Comparison of ENCODE assay signal across 1 cellular context in the genomic region with DNA sequence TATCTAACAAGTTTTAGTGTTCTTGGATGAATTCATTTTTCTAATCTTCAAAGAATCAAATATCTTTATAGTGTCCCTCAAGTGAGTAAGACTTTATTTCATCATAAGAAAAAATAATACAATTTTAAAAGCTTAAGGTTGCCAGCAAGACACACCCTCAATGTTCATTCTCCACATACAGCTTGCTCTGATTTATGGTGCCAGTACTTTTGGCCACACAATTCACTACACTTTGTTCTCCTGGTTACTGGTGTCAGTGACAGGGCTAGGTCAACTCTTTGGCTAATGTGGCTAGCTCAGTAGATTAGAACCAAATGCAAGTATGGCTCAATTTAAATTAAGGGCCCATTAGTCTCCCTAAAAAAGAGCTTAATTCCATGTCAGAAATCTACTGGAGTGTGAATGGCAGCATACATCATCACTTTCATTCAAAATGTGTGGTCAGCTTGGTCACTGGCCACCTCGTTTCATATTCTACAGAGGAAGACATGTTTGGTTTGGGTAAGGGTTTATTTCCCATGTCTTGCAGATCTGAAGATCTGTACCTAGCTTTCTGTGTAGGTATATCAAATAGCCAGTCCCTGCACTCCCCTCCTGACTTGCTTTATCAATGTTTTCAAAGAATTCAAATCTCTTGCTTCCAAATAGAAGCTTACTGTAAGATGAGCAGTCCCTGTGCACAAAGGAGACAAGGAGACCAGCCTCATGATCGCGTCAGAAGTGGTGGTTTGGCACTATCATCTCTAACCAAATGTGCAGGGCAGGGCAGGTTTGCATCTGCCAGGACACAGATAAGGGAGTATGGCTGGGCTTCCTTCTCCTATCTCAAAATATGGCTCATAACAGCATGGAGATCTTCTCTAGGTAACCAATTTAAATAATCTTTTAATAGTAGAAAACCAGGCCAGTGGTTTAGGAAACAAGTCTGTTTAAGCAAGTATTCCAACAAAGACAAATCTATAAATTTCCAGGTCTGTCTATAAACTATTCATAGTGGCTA.
TF ChIP-seq lines count a peak whose summit lies in the region.

No MANE protein-coding gene starts in this region.

TF ChIP-seq in K562, 482 proteins besides CTCF, POLR2A, EP300 and RAD21 (continued from another document and continues in another):
- TF ChIP-seq, protein P1, sequence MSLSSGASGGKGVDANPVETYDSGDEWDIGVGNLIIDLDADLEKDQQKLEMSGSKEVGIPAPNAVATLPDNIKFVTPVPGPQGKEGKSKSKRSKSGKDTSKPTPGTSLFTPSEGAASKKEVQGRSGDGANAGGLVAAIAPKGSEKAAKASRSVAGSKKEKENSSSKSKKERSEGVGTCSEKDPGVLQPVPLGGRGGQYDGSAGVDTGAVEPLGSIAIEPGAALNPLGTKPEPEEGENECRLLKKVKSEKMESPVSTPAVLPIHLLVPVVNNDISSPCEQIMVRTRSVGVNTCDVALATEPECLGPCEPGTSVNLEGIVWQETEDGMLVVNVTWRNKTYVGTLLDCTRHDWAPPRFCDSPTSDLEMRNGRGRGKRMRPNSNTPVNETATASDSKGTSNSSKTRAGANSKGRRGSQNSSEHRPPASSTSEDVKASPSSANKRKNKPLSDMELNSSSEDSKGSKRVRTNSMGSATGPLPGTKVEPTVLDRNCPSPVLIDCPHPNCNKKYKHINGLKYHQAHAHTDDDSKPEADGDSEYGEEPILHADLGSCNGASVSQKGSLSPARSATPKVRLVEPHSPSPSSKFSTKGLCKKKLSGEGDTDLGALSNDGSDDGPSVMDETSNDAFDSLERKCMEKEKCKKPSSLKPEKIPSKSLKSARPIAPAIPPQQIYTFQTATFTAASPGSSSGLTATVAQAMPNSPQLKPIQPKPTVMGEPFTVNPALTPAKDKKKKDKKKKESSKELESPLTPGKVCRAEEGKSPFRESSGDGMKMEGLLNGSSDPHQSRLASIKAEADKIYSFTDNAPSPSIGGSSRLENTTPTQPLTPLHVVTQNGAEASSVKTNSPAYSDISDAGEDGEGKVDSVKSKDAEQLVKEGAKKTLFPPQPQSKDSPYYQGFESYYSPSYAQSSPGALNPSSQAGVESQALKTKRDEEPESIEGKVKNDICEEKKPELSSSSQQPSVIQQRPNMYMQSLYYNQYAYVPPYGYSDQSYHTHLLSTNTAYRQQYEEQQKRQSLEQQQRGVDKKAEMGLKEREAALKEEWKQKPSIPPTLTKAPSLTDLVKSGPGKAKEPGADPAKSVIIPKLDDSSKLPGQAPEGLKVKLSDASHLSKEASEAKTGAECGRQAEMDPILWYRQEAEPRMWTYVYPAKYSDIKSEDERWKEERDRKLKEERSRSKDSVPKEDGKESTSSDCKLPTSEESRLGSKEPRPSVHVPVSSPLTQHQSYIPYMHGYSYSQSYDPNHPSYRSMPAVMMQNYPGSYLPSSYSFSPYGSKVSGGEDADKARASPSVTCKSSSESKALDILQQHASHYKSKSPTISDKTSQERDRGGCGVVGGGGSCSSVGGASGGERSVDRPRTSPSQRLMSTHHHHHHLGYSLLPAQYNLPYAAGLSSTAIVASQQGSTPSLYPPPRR (CRISPR knock-in tag; IDR thresholded peaks at IDR 0.05; ENCODE audit: borderline replicate concordance): 0 out of 2 replicates have a peak, but pooled peaks have one; percentile 28
- TF ChIP-seq, protein P2, sequence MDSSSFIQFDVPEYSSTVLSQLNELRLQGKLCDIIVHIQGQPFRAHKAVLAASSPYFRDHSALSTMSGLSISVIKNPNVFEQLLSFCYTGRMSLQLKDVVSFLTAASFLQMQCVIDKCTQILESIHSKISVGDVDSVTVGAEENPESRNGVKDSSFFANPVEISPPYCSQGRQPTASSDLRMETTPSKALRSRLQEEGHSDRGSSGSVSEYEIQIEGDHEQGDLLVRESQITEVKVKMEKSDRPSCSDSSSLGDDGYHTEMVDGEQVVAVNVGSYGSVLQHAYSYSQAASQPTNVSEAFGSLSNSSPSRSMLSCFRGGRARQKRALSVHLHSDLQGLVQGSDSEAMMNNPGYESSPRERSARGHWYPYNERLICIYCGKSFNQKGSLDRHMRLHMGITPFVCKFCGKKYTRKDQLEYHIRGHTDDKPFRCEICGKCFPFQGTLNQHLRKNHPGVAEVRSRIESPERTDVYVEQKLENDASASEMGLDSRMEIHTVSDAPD (CRISPR knock-in tag; IDR thresholded peaks at IDR 0.05): peak; percentile 75; the same call in 1 of the 2 replicates
- TF ChIP-seq JUN (IDR thresholded peaks at IDR 0.05; ENCODE audit: borderline replicate concordance, low read depth, low read length): 0 out of 2 replicates have a peak, but pooled peaks have one; percentile 9
- TF ChIP-seq JUN (CRISPR knock-in tag; IDR thresholded peaks at IDR 0.05; ENCODE audit: borderline replicate concordance): no peak
- TF ChIP-seq, protein P3, sequence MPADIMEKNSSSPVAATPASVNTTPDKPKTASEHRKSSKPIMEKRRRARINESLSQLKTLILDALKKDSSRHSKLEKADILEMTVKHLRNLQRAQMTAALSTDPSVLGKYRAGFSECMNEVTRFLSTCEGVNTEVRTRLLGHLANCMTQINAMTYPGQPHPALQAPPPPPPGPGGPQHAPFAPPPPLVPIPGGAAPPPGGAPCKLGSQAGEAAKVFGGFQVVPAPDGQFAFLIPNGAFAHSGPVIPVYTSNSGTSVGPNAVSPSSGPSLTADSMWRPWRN (IDR thresholded peaks at IDR 0.05; ENCODE audit: low read depth): peak; percentile 66
- TF ChIP-seq SMARCC2 (IDR thresholded peaks at IDR 0.05; ENCODE audit: low read depth): peak; percentile 97
- TF ChIP-seq RFX1 (IDR thresholded peaks at IDR 0.05): peak; percentile 29
- peak; percentile 75; the same call in 1 of the 2 replicates for TF ChIP-seq PYGO2 (tag; IDR thresholded peaks at IDR 0.05)
- no peak for TF ChIP-seq ZNF12 (CRISPR knock-in tag; IDR thresholded peaks at IDR 0.05)
- TF ChIP-seq KDM5B (IDR thresholded peaks at IDR 0.05; ENCODE audit: insufficient replicate concordance, low read depth, low read length): peak; percentile 38
- peak; percentile 48 to 52; a peak in 3 of 4 replicates for TF ChIP-seq NRF1 (conservative IDR thresholded peaks at IDR 0.05 in 1 of 2, IDR thresholded peaks at IDR 0.05 in 1 of 2)
- no peak for TF ChIP-seq FOXA3 (CRISPR knock-in tag; conservative IDR thresholded peaks at IDR 0.05 in 1 of 2, IDR thresholded peaks at IDR 0.05 in 1 of 2)
- peak; percentile 99 for TF ChIP-seq CCNT2 (IDR thresholded peaks at IDR 0.05; ENCODE audit: borderline replicate concordance, extremely low read depth, insufficient read length, low read depth, low read length)
- no peak for TF ChIP-seq ZNF507 (tag; conservative IDR thresholded peaks at IDR 0.05)
- TF ChIP-seq BACH1 (tag; IDR thresholded peaks at IDR 0.05): no peak
- no peak for TF ChIP-seq TGIF2 (CRISPR knock-in tag; IDR thresholded peaks at IDR 0.05)
- TF ChIP-seq NCOA1 (IDR thresholded peaks at IDR 0.05; ENCODE audit: low read depth): peak; percentile 83
- TF ChIP-seq ZNF274 (IDR thresholded peaks at IDR 0.05; ENCODE audit: borderline replicate concordance, low read depth, low read length): peak; percentile 74; the same call in 1 of the 2 replicates
- TF ChIP-seq ZNF174 (CRISPR knock-in tag; IDR thresholded peaks at IDR 0.05): no peak
- peak; percentile 83; the same call in 1 of the 2 replicates for TF ChIP-seq GATAD2B (IDR thresholded peaks at IDR 0.05; ENCODE audit: borderline replicate concordance)
- TF ChIP-seq L3MBTL2 (IDR thresholded peaks at IDR 0.05): no peak
- TF ChIP-seq, protein P4, sequence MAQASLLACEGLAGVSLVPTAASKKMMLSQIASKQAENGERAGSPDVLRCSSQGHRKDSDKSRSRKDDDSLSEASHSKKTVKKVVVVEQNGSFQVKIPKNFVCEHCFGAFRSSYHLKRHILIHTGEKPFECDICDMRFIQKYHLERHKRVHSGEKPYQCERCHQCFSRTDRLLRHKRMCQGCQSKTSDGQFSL (CRISPR knock-in tag; IDR thresholded peaks at IDR 0.05): no peak
- TF ChIP-seq, protein P4 (tag; IDR thresholded peaks at IDR 0.05): no peak
- TF ChIP-seq, protein P5, sequence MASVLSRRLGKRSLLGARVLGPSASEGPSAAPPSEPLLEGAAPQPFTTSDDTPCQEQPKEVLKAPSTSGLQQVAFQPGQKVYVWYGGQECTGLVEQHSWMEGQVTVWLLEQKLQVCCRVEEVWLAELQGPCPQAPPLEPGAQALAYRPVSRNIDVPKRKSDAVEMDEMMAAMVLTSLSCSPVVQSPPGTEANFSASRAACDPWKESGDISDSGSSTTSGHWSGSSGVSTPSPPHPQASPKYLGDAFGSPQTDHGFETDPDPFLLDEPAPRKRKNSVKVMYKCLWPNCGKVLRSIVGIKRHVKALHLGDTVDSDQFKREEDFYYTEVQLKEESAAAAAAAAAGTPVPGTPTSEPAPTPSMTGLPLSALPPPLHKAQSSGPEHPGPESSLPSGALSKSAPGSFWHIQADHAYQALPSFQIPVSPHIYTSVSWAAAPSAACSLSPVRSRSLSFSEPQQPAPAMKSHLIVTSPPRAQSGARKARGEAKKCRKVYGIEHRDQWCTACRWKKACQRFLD (CRISPR knock-in tag; IDR thresholded peaks at IDR 0.05): peak; percentile 89
- TF ChIP-seq RBM39 (optimal IDR thresholded peaks at IDR 0.05; ENCODE audit: low read depth, low read length): no peak
- TF ChIP-seq CREB1 (IDR thresholded peaks at IDR 0.05): peak; percentile 92
- TF ChIP-seq CREB1 (CRISPR knock-in tag; IDR thresholded peaks at IDR 0.05): peak; percentile 68
- TF ChIP-seq RB1 (IDR thresholded peaks at IDR 0.05; ENCODE audit: low read depth): no peak
- TF ChIP-seq ZNF830 (CRISPR knock-in tag; IDR thresholded peaks at IDR 0.05): no peak
- TF ChIP-seq, protein P6, sequence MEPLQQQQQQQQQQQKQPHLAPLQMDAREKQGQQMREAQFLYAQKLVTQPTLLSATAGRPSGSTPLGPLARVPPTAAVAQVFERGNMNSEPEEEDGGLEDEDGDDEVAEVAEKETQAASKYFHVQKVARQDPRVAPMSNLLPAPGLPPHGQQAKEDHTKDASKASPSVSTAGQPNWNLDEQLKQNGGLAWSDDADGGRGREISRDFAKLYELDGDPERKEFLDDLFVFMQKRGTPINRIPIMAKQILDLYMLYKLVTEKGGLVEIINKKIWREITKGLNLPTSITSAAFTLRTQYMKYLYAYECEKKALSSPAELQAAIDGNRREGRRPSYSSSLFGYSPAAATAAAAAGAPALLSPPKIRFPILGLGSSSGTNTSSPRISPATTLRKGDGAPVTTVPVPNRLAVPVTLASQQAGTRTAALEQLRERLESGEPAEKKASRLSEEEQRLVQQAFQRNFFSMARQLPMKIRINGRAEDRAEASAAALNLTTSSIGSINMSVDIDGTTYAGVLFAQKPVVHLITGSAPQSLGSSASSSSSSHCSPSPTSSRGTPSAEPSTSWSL (CRISPR knock-in tag; IDR thresholded peaks at IDR 0.05; ENCODE audit: borderline replicate concordance): no peak
- no peak for TF ChIP-seq POLR2B (IDR thresholded peaks at IDR 0.05; ENCODE audit: low read depth, partially characterized antibody)
- TF ChIP-seq MTA2 (IDR thresholded peaks at IDR 0.05; ENCODE audit: low read depth): peak; percentile 98
- TF ChIP-seq ZBTB17 (CRISPR knock-in tag; IDR thresholded peaks at IDR 0.05): peak; percentile 63; the same call in 1 of the 2 replicates
- TF ChIP-seq SAFB2 (IDR thresholded peaks at IDR 0.05; ENCODE audit: borderline replicate concordance, low read depth, low read length, severe bottlenecking): no peak
- no peak for TF ChIP-seq CEBPB (tag; IDR thresholded peaks at IDR 0.05)
- no peak for TF ChIP-seq MCM7 (IDR thresholded peaks at IDR 0.05)
- TF ChIP-seq, protein P7, sequence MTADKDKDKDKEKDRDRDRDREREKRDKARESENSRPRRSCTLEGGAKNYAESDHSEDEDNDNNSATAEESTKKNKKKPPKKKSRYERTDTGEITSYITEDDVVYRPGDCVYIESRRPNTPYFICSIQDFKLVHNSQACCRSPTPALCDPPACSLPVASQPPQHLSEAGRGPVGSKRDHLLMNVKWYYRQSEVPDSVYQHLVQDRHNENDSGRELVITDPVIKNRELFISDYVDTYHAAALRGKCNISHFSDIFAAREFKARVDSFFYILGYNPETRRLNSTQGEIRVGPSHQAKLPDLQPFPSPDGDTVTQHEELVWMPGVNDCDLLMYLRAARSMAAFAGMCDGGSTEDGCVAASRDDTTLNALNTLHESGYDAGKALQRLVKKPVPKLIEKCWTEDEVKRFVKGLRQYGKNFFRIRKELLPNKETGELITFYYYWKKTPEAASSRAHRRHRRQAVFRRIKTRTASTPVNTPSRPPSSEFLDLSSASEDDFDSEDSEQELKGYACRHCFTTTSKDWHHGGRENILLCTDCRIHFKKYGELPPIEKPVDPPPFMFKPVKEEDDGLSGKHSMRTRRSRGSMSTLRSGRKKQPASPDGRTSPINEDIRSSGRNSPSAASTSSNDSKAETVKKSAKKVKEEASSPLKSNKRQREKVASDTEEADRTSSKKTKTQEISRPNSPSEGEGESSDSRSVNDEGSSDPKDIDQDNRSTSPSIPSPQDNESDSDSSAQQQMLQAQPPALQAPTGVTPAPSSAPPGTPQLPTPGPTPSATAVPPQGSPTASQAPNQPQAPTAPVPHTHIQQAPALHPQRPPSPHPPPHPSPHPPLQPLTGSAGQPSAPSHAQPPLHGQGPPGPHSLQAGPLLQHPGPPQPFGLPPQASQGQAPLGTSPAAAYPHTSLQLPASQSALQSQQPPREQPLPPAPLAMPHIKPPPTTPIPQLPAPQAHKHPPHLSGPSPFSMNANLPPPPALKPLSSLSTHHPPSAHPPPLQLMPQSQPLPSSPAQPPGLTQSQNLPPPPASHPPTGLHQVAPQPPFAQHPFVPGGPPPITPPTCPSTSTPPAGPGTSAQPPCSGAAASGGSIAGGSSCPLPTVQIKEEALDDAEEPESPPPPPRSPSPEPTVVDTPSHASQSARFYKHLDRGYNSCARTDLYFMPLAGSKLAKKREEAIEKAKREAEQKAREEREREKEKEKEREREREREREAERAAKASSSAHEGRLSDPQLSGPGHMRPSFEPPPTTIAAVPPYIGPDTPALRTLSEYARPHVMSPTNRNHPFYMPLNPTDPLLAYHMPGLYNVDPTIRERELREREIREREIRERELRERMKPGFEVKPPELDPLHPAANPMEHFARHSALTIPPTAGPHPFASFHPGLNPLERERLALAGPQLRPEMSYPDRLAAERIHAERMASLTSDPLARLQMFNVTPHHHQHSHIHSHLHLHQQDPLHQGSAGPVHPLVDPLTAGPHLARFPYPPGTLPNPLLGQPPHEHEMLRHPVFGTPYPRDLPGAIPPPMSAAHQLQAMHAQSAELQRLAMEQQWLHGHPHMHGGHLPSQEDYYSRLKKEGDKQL (CRISPR knock-in tag; IDR thresholded peaks at IDR 0.05; ENCODE audit: borderline replicate concordance): no peak
- peak; percentile 85 for TF ChIP-seq ADNP (tag; IDR thresholded peaks at IDR 0.05)
- peak; percentile 84; the same call in 1 of the 2 replicates for TF ChIP-seq CTBP1 (IDR thresholded peaks at IDR 0.05; ENCODE audit: borderline replicate concordance)
- TF ChIP-seq RBM17 (IDR thresholded peaks at IDR 0.05; ENCODE audit: borderline replicate concordance, low read depth, low read length): no peak
- TF ChIP-seq, protein P8, sequence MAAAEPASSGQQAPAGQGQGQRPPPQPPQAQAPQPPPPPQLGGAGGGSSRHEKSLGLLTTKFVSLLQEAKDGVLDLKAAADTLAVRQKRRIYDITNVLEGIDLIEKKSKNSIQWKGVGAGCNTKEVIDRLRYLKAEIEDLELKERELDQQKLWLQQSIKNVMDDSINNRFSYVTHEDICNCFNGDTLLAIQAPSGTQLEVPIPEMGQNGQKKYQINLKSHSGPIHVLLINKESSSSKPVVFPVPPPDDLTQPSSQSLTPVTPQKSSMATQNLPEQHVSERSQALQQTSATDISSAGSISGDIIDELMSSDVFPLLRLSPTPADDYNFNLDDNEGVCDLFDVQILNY (CRISPR knock-in tag; IDR thresholded peaks at IDR 0.05): no peak
